1 cellular context compared by ENCODE assay signal in genomic region chr5:82799346-82800077, GRCh38.
TF ChIP-seq lines count a peak whose summit lies in the region.

No MANE protein-coding gene starts in this region.

TF ChIP-seq in GM23338, 12 proteins besides CTCF, POLR2A, EP300 and RAD21 (continued from another document):
- no peak for TF ChIP-seq ZNF462 (CRISPR knock-in tag; IDR thresholded peaks at IDR 0.05)
- TF ChIP-seq NANOG (IDR thresholded peaks at IDR 0.05; ENCODE audit: borderline replicate concordance): no peak
- TF ChIP-seq EZH2 (IDR thresholded peaks at IDR 0.05; ENCODE audit: low read depth, unreplicated experiment): no peak
- TF ChIP-seq POLR2AphosphoS5 (IDR thresholded peaks at IDR 0.05; ENCODE audit: low read depth): no peak
- no peak for TF ChIP-seq ZNF114 (CRISPR knock-in tag; IDR thresholded peaks at IDR 0.05)
- no peak for TF ChIP-seq ETS1 (IDR thresholded peaks at IDR 0.05)
- TF ChIP-seq REST (IDR thresholded peaks at IDR 0.05; ENCODE audit: unreplicated experiment): no peak
- no peak for TF ChIP-seq ZNF331 (CRISPR knock-in tag; IDR thresholded peaks at IDR 0.05; ENCODE audit: low read depth)
TF ChIP-seq in GM23338: peak in this region for 0.
